Comparison of ENCODE assay signal across 30 cellular contexts in the genomic region with DNA sequence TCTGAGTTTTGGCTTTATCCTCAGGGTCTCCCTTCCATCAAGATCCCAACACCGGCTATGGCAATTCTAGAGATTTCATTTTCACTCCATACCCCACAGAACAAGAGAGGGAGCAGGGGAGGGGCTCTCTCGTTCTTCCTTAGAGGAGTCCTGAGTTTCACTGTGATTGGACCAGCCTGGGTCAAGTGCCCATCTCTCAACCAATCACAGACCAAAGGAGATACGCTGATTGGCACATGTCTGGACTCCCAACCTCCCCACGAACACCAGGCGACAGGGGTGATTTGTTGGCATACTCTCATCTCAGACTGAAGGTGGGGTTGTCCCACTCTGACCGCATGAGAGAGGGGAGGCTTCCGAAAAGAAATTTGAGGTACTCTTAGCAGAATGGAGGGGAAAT.
"Had no signal": no experiment of that assay in that cellular context is flagged by ENCODE, and none has a peak within 500 bp of the region (broad histone marks: within the 10 kb centered on the region; RNA-seq: fewer than 3 reads in every experiment).

No MANE protein-coding gene starts in this region.

- H3K4me3 Mint-ChIP-seq: activated CD4-positive, alpha-beta memory T cell treated with anti-CD3 and anti-CD28 coated beads, Interleukin-2, amount 10 ng/mL, durations not matched to agents 7 days and 5 days; activated CD4-positive, alpha-beta T cell treated with anti-CD3 and anti-CD28 coated beads, Interleukin-2, amount 10 ng/mL, durations not matched to agents 7 days and 5 days; activated T-cell treated with anti-CD3 and anti-CD28 coated beads, Interleukin-2, amount 50 U/mL, for 4 hours; activated T-helper 17 cell treated with anti-CD3 and anti-CD28 coated beads, Interleukin-2, amount 50 U/mL, for 72 hours; naive B cell; stimulated activated memory B cell treated with anti-CD40 and anti-IgM and Interleukin-4, amounts not matched to agents 10 μg/mL and 1 μg/mL and 100 μg/mL, for 72 hours; T-helper 17 cell had no signal

- H3K4me1 ChIP-seq: heart right ventricle, pancreas, prostate gland, stomach, tibial artery, upper lobe of right lung had no signal

- DNase-seq: activated CD4-positive, alpha-beta memory T cell treated with anti-CD3 and anti-CD28 coated beads, Interleukin-2, amount 10 ng/mL, durations not matched to agents 7 days and 5 days; activated CD4-positive, alpha-beta T cell treated with anti-CD3 and anti-CD28 coated beads for 1 hour; activated CD4-positive, alpha-beta T cell treated with anti-CD3 and anti-CD28 coated beads, Interleukin-2, amount 10 ng/mL, durations not matched to agents 7 days and 5 days; activated CD8-positive, alpha-beta memory T cell treated with anti-CD3 and anti-CD28 coated beads, Interleukin-2, amount 50 U/mL, for 48 hours; activated gamma-delta T cell treated with Interleukin-2 at 50 U/mL for 16 hours; activated naive CD4-positive, alpha-beta T cell treated with anti-CD3 and anti-CD28 coated beads, Interleukin-2, amount 50 U/mL, for 16 hours; activated T-cell treated with anti-CD3 and anti-CD28 coated beads, Interleukin-2, amount 50 U/mL, for 4 hours; amniotic stem cell; brain microvascular endothelial cell; cortex of kidney; heart right ventricle; left ventricle myocardium superior; naive B cell; pancreas; retina; stimulated activated CD4-positive, alpha-beta T cell treated with anti-CD3 and anti-CD28 coated beads, Interleukin-1b, Interleukin-23, amount 100 ng/mL, for 48 hours; stimulated activated CD4-positive, alpha-beta T cell treated with anti-CD3 and anti-CD28 coated beads, Interleukin-4, amount 100 ng/mL, for 4 hours; stimulated activated CD8-positive, alpha-beta memory T cell treated with anti-CD3 and anti-CD28 coated beads, Interleukin-4, amount 100 ng/mL, for 48 hours; stomach; T-helper 17 cell; T1000; tibial artery; upper lobe of right lung had no signal

- H3K4me1 Mint-ChIP-seq: activated CD4-positive, alpha-beta memory T cell treated with anti-CD3 and anti-CD28 coated beads, Interleukin-2, amount 10 ng/mL, durations not matched to agents 7 days and 5 days; activated CD4-positive, alpha-beta T cell treated with anti-CD3 and anti-CD28 coated beads, Interleukin-2, amount 10 ng/mL, durations not matched to agents 7 days and 5 days; activated T-helper 17 cell treated with anti-CD3 and anti-CD28 coated beads, Interleukin-2, amount 50 U/mL, for 72 hours; naive B cell; stimulated activated memory B cell treated with anti-CD40 and anti-IgM and Interleukin-4, amounts not matched to agents 10 μg/mL and 1 μg/mL and 100 μg/mL, for 72 hours; T-helper 17 cell had no signal

- H3K27me3 ChIP-seq: brain microvascular endothelial cell, pancreas, upper lobe of right lung had no signal

- H3K4me3 ChIP-seq: heart right ventricle, pancreas, prostate gland, smooth muscle cell, stomach, tibial artery, upper lobe of right lung had no signal

- FAIRE-seq: astrocyte, endothelial cell of umbilical vein, islet of Langerhans, pancreas had no signal

- H3K27ac Mint-ChIP-seq: activated CD4-positive, alpha-beta memory T cell treated with anti-CD3 and anti-CD28 coated beads, Interleukin-2, amount 10 ng/mL, durations not matched to agents 7 days and 5 days; activated CD4-positive, alpha-beta T cell treated with anti-CD3 and anti-CD28 coated beads, Interleukin-2, amount 10 ng/mL, durations not matched to agents 7 days and 5 days; activated T-helper 17 cell treated with anti-CD3 and anti-CD28 coated beads, Interleukin-2, amount 50 U/mL, for 72 hours; stimulated activated memory B cell treated with anti-CD40 and anti-IgM and Interleukin-4, amounts not matched to agents 10 μg/mL and 1 μg/mL and 100 μg/mL, for 72 hours; T-helper 17 cell had no signal

- H3K27ac ChIP-seq: brain microvascular endothelial cell, heart right ventricle, pancreas, prostate gland, stomach, tibial artery, upper lobe of right lung had no signal

- H3K9me3 ChIP-seq: pancreas, prostate gland, upper lobe of right lung had no signal

- H3K9me3 Mint-ChIP-seq: activated CD4-positive, alpha-beta memory T cell treated with anti-CD3 and anti-CD28 coated beads, Interleukin-2, amount 10 ng/mL, durations not matched to agents 7 days and 5 days; activated CD4-positive, alpha-beta T cell treated with anti-CD3 and anti-CD28 coated beads, Interleukin-2, amount 10 ng/mL, durations not matched to agents 7 days and 5 days; activated T-helper 17 cell treated with anti-CD3 and anti-CD28 coated beads, Interleukin-2, amount 50 U/mL, for 72 hours had no signal

- H3K36me3 ChIP-seq: brain microvascular endothelial cell, heart right ventricle, pancreas, prostate gland, stomach, tibial artery, upper lobe of right lung had no signal

- ATAC-seq: activated T-cell treated with anti-CD3 and anti-CD28 coated beads, Interleukin-2, amount 50 U/mL, for 4 hours; activated T-helper 17 cell treated with anti-CD3 and anti-CD28 coated beads, Interleukin-2, amount 50 U/mL, for 72 hours; heart right ventricle; left ventricle myocardium superior; pancreas; stimulated activated memory B cell treated with anti-CD40 and anti-IgM and Interleukin-4, amounts not matched to agents 10 μg/mL and 1 μg/mL and 100 μg/mL, for 72 hours; T-helper 17 cell; upper lobe of right lung had no signal

- H3K4me2 ChIP-seq: smooth muscle cell had no signal
